In the genomic region with DNA sequence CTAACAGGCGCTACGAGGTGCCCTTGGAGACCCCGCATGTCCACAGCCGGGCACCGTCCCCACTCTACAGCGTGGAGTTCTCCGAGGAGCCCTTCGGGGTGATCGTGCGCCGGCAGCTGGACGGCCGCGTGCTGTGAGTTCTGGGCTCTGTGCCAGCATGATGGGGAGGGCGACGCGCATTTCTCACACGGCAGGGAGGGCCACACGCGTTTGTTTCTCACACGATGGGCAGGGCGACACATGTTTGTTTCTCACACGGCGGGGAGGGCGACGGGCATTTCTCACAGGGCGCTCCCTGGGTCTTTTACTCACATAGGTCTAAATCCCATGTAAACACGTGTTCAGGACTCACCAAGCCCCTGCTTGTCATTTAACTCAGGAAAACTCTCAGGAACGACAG, we compare ENCODE assay signal across 13 cellular contexts. TPM values are rescaled to one million over a fixed set of nuclear protein-coding genes. Genes with fewer than 3 reads are reported as not detected.
DNase-seq lines count a peak whose midpoint lies in the region; ATAC-seq and TF ChIP-seq lines count a peak whose summit lies in the region.
"Had no signal": no experiment of that assay in that cellular context is flagged by ENCODE, and none has a peak within 500 bp of the region (broad histone marks: within the 10 kb centered on the region; RNA-seq: fewer than 3 reads in every experiment).

No MANE protein-coding gene starts in this region.

- no peaks in the 10 kb centered on the region for H3K27me3 Mint-ChIP-seq in stimulated activated naive B cell treated with anti-CD40 and anti-IgM and Interleukin-4, amounts not matched to agents 10 μg/mL and 1 μg/mL and 100 μg/mL, for 72 hours
- H3K27me3 Mint-ChIP-seq in effector memory CD8-positive, alpha-beta T cell, result no peaks in the 10 kb centered on the region

- H3K4me3 ChIP-seq in sigmoid colon, result no peak overlapping the region
- H3K4me3 ChIP-seq: lung, SJSA1, suprapubic skin had no signal

- H3K4me1 ChIP-seq in sigmoid colon, result peaks cover 0 to 13% (median 12%) of the 10 kb centered on the region in 4 donors

- H3K36me3 Mint-ChIP-seq in stimulated activated naive B cell treated with anti-CD40 and anti-IgM and Interleukin-4, amounts not matched to agents 10 μg/mL and 1 μg/mL and 100 μg/mL, for 72 hours, result peaks cover 8 to 11% of the 10 kb centered on the region in 2 donors
- peaks cover 8% of the 10 kb centered on the region for H3K36me3 Mint-ChIP-seq in effector memory CD8-positive, alpha-beta T cell (ENCODE audit: insufficient read depth)

- H3K9me3 ChIP-seq in sigmoid colon, result no peaks in the 10 kb centered on the region
- H3K9me3 ChIP-seq: SJSA1, suprapubic skin had no signal

- no peaks in the 10 kb centered on the region for H3K9me3 Mint-ChIP-seq in stimulated activated naive B cell treated with anti-CD40 and anti-IgM and Interleukin-4, amounts not matched to agents 10 μg/mL and 1 μg/mL and 100 μg/mL, for 72 hours
- H3K9me3 Mint-ChIP-seq in effector memory CD8-positive, alpha-beta T cell, result no peaks in the 10 kb centered on the region

- no peak overlapping the region for H3K27ac ChIP-seq in sigmoid colon
- H3K27ac ChIP-seq: SJSA1, suprapubic skin had no signal

- H3K27ac Mint-ChIP-seq in stimulated activated naive B cell treated with anti-CD40 and anti-IgM and Interleukin-4, amounts not matched to agents 10 μg/mL and 1 μg/mL and 100 μg/mL, for 72 hours, result no peak overlapping the region
- H3K27ac Mint-ChIP-seq in effector memory CD8-positive, alpha-beta T cell, result no peak overlapping the region
- H3K27ac Mint-ChIP-seq: progenitor cell of endocrine pancreas had no signal

- no peak for TF ChIP-seq EP300 in sigmoid colon (IDR thresholded peaks at IDR 0.05)

- ATAC-seq in stimulated activated naive B cell treated with anti-CD40 and anti-IgM and Interleukin-4, amounts not matched to agents 10 μg/mL and 1 μg/mL and 100 μg/mL, for 72 hours (replicated peaks), result no peak
- no peak for ATAC-seq in effector memory CD8-positive, alpha-beta T cell (replicated peaks)

- WGBS in sigmoid colon, 2 donors, result 55 to 68% methylated on average over 29 of the region's 29 CpGs

- TF ChIP-seq POLR2A in sigmoid colon (IDR thresholded peaks at IDR 0.05), result no peak

- H3K36me3 ChIP-seq in sigmoid colon, result peaks cover 0 to 13% (median 2%) of the 10 kb centered on the region in 4 donors

- intact Hi-C loops in sigmoid colon (cut with DNase I), result no loop called here

- no peak overlapping the region for H3K4me3 Mint-ChIP-seq in stimulated activated naive B cell treated with anti-CD40 and anti-IgM and Interleukin-4, amounts not matched to agents 10 μg/mL and 1 μg/mL and 100 μg/mL, for 72 hours
- H3K4me3 Mint-ChIP-seq in effector memory CD8-positive, alpha-beta T cell, result no peak overlapping the region

- peaks cover 12 to 26% of the 10 kb centered on the region in 2 donors for H3K4me1 Mint-ChIP-seq in stimulated activated naive B cell treated with anti-CD40 and anti-IgM and Interleukin-4, amounts not matched to agents 10 μg/mL and 1 μg/mL and 100 μg/mL, for 72 hours
- peaks cover 10 to 13% of the 10 kb centered on the region in 2 donors for H3K4me1 Mint-ChIP-seq in effector memory CD8-positive, alpha-beta T cell (ENCODE audit: low read depth in 2 of 2)

- H3K27me3 ChIP-seq in sigmoid colon, result no peaks in the 10 kb centered on the region
- H3K27me3 ChIP-seq: SJSA1, suprapubic skin had no signal

- no peak for TF ChIP-seq CTCF in sigmoid colon (IDR thresholded peaks at IDR 0.05)

- DNase-seq in NCI-H2029 (lab: John Stamatoyannopoulos, UW) (peak; percentile 11), NCI-H2029 treated with DMSO at 0.1 percent for 48 hours (lab: John Stamatoyannopoulos, UW) (no peak), NCI-H774 (lab: John Stamatoyannopoulos, UW) (peak; percentile 14), foreskin melanocyte (peak; percentile 10), sigmoid colon (peak; percentile 89), GOT3 (lab: John Stamatoyannopoulos, UW) (no peak)
- DNase-seq in stimulated activated naive B cell treated with anti-CD40 and anti-IgM and Interleukin-4, amounts not matched to agents 10 μg/mL and 1 μg/mL and 100 μg/mL, for 72 hours, result no peak
- DNase-seq in effector memory CD8-positive, alpha-beta T cell, result no peak
- DNase-seq: activated CD4-positive, alpha-beta T cell treated with anti-CD3 and anti-CD28 coated beads for 1 hour had no signal

RNA-seq across cellular contexts. Expression of a gene that starts 4.4 kb away (rescaled TPM):
- total RNA-seq in sigmoid colon, result 10 to 100 TPM; 38.5 to 74.2 (median 54.4) TPM
- polyA plus RNA-seq in sigmoid colon, result 10 to 100 TPM; 13.8 to 35.7 (median 30.7) TPM

RNA-seq across cellular contexts. Expression of a gene that starts 41.2 kb away (rescaled TPM):
- total RNA-seq in sigmoid colon, result 10 to 100 TPM; 26.6 to 45.1 (median 39.8) TPM
- polyA plus RNA-seq in sigmoid colon, result 10 to 100 TPM; 60.7 to 97.1 (median 85.1) TPM

Comparison
In these comparisons a context has a peak if more than half of its experiments do, and no peak if none do; other contexts are left out.
1. DNase-seq: peak in NCI-H2029 (single experiment), NCI-H774 (single experiment), foreskin melanocyte (single experiment) and sigmoid colon (single experiment); none in NCI-H2029 treated with DMSO at 0.1 percent for 48 hours (single experiment), GOT3 (single experiment), stimulated activated naive B cell treated with anti-CD40 and anti-IgM and Interleukin-4, amounts not matched to agents 10 μg/mL and 1 μg/mL and 100 μg/mL, for 72 hours (single experiment) and effector memory CD8-positive, alpha-beta T cell (0 of 3).